ENCODE assay signal across 9 cellular contexts in genomic region chr12:121628037-121628436, GRCh38. TPM values are rescaled to one million over a fixed set of nuclear protein-coding genes. Genes with fewer than 3 reads are reported as not detected.
DNase-seq lines count a peak whose midpoint lies in the region; ATAC-seq and TF ChIP-seq lines count a peak whose summit lies in the region.
"Had no signal": no experiment of that assay in that cellular context is flagged by ENCODE, and none has a peak within 500 bp of the region (broad histone marks: within the 10 kb centered on the region; RNA-seq: fewer than 3 reads in every experiment).

No MANE protein-coding gene starts in this region.

- TF ChIP-seq CTCF in epithelial cell of proximal tubule (conservative IDR thresholded peaks at IDR 0.05; ENCODE audit: low read depth, low read length) = no peak

- ATAC-seq in HG02623 (IDR thresholded peaks at IDR 0.05; ENCODE audit: unreplicated experiment) = no peak
- ATAC-seq in GM19397 (IDR thresholded peaks at IDR 0.05; ENCODE audit: unreplicated experiment) = no peak
- ATAC-seq in HG03354 (IDR thresholded peaks at IDR 0.05; ENCODE audit: poor library complexity, severe bottlenecking, unreplicated experiment) = no peak

- H3K4me1 ChIP-seq in SJSA1 (replicated peaks) = peaks cover 31% of the 10 kb centered on the region

- DNase-seq in SJSA1 (ENCODE audit: low read depth in 1 of 2, low spot score in 2 of 2) (no peak), epithelial cell of proximal tubule (ENCODE audit: low read depth) (no peak), retina (peak; percentile 8), NCI-H526 treated with DMSO at 0.1 percent for 48 hours (lab: John Stamatoyannopoulos, UW) (no peak)

- no peak overlapping the region for H3K27ac ChIP-seq in SJSA1

- no peaks in the 10 kb centered on the region for H3K27me3 ChIP-seq in SJSA1 (replicated peaks)
- H3K27me3 ChIP-seq: pancreas had no signal

- H3K36me3 ChIP-seq in SJSA1 = peaks cover 5% of the 10 kb centered on the region; the same call in 1 of the 2 replicates
- H3K36me3 ChIP-seq: pancreas had no signal

- H3K9me3 ChIP-seq in SJSA1 (replicated peaks) = no peaks in the 10 kb centered on the region
- H3K9me3 ChIP-seq: pancreas had no signal

- peak overlapping the region; percentile 78 for H3K4me3 ChIP-seq in GM08714 (ENCODE audit: low read length)
- peak overlapping the region; percentile 71 for H3K4me3 ChIP-seq in SJSA1
- H3K4me3 ChIP-seq in epithelial cell of proximal tubule (ENCODE audit: low read depth, low read length) = peak overlapping the region; percentile 65

RNA-seq across cellular contexts. Expression of gene ORAI1, which starts 1.7 kb away (rescaled TPM):
- 5.3 and 11.7 TPM in 2 replicates for total RNA-seq in SJSA1 (2014; rRNA removed; shearing (Covaris generic))
- total RNA-seq in epithelial cell of proximal tubule = 19.4 and 20.1 TPM in 2 replicates

RNA-seq across cellular contexts. Expression of gene MORN3, which starts 41.4 kb away (rescaled TPM):
- total RNA-seq in SJSA1 (2014; rRNA removed; shearing (Covaris generic)) = 0.72 TPM in 1 of 2 replicates, not detected in the other
- total RNA-seq in epithelial cell of proximal tubule = 0.81 TPM in 1 of 2 replicates, not detected in the other

RNA-seq across cellular contexts. Expression of gene KDM2B, which starts 47.2 kb away (rescaled TPM):
- total RNA-seq in SJSA1 (2014; rRNA removed; shearing (Covaris generic)) = 15.2 and 22.0 TPM in 2 replicates
- total RNA-seq in epithelial cell of proximal tubule = 23.8 and 33.1 TPM in 2 replicates
